ENCODE assay signal across 8 cellular contexts in the genomic region with DNA sequence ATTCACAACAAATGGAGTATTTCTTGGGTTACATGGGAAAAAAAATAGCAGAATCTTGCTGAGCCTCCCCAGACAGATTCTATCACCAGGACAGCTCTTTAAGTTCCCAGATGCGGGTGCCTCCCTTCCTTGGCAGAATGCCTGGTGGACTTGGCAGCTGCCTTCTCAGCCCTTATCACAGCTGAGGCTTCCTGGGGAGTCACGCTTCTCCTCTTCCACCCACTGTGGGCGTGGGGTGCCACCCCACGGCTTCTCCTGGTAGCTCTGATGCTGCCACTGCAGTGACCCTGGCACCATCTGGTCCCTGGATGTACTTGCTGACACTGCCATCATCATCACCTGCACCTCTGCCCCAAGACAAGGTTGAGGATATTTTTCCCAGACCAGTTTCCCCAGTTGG. TPM values are rescaled to one million over a fixed set of nuclear protein-coding genes. Genes with fewer than 3 reads are reported as not detected.
DNase-seq lines count a peak whose midpoint lies in the region; ATAC-seq and TF ChIP-seq lines count a peak whose summit lies in the region.

No MANE protein-coding gene starts in this region.

- H3K4me1 ChIP-seq in PC-3 (ENCODE audit: insufficient read depth, low read length) (no peaks in the 10 kb centered on the region), spleen (peaks cover 0 to 28% (median 21%) of the 10 kb centered on the region in 6 donors), GM23338 (ENCODE audit: insufficient read depth) (no peaks in the 10 kb centered on the region)

- H3K79me2 ChIP-seq in PC-3 (ENCODE audit: low read length) (no peaks in the 10 kb centered on the region), GM23338 (replicated peaks; ENCODE audit: insufficient read depth) (no peaks in the 10 kb centered on the region)

- H2AFZ ChIP-seq in PC-3 (ENCODE audit: low read length) (no peak overlapping the region), GM23338 (no peak overlapping the region)

- POLR2A ChIA-PET in PC-3 (lab: Charles Lee; ENCODE audit: unreplicated experiment): no interaction called here

- intact Hi-C loops in PC-3 (cut with micrococcal nuclease): no loop called here
- intact Hi-C loops in Right ventricle myocardium superior (cut with DNase I): loop anchor here (5.0 to 10.0 kb wide), 3 partner anchors 205 to 627 kb away; no protein-coding TSS in a partner anchor
- intact Hi-C loops in spleen (cut with DNase I; ENCODE audit: low total_unique reads): loop anchor here (2.0 to 10.0 kb wide), 2 partner anchors 207 to 623 kb away; no protein-coding TSS in a partner anchor

- H3K9me3 Mint-ChIP-seq in GM23338: no peaks in the 10 kb centered on the region

- H3K9me2 ChIP-seq in PC-3 (replicated peaks; ENCODE audit: low read length) (no peaks in the 10 kb centered on the region), GM23338 (ENCODE audit: insufficient read depth) (no peaks in the 10 kb centered on the region)

- no peak overlapping the region for H3K27ac Mint-ChIP-seq in GM23338

- no peaks in the 10 kb centered on the region for H3K27me3 ChIP-seq in PC-3 (ENCODE audit: low read length)
- H3K27me3 ChIP-seq in spleen (replicated peaks in 1 of 7): no peaks in the 10 kb centered on the region
- no peaks in the 10 kb centered on the region for H3K27me3 ChIP-seq in GM23338 (ENCODE audit: insufficient read depth)

- no peaks in the 10 kb centered on the region for H3K36me3 Mint-ChIP-seq in GM23338 (ENCODE audit: low read depth)

- no peak overlapping the region for H3K4me3 ChIP-seq in PC-3 (ENCODE audit: low read length)
- no peak overlapping the region for H3K4me3 ChIP-seq in spleen
- H3K4me3 ChIP-seq in GM23338: no peak overlapping the region

- no peaks in the 10 kb centered on the region for H4K20me1 ChIP-seq in PC-3 (ENCODE audit: low read length)
- H4K20me1 ChIP-seq in GM23338 (replicated peaks; ENCODE audit: insufficient read depth): no peaks in the 10 kb centered on the region

- peaks cover 5% of the 10 kb centered on the region for H3K27me3 Mint-ChIP-seq in GM23338 (ENCODE audit: insufficient read depth, low read depth, poor library complexity)

- no peak overlapping the region for H3K4me3 Mint-ChIP-seq in GM23338

- no peak overlapping the region for H3K27ac ChIP-seq in PC-3 (ENCODE audit: low read length)
- no peak overlapping the region for H3K27ac ChIP-seq in spleen
- no peak overlapping the region for H3K27ac ChIP-seq in GM23338 (ENCODE audit: low read depth)

- H3K36me3 ChIP-seq in PC-3 (ENCODE audit: low read depth, low read length): no peaks in the 10 kb centered on the region
- H3K36me3 ChIP-seq in spleen: no peaks in the 10 kb centered on the region
- no peaks in the 10 kb centered on the region for H3K36me3 ChIP-seq in GM23338 (ENCODE audit: insufficient read depth)

- no peak overlapping the region for H3K4me2 ChIP-seq in PC-3 (ENCODE audit: low read length)
- H3K4me2 ChIP-seq in GM23338: no peak overlapping the region

- DNase-seq in A172 (ENCODE audit: low spot score) (peak; percentile 59), PC-3 (peak; percentile 22), Right ventricle myocardium superior (peak; percentile 84), spleen (peak; percentile 89), GM23338 (ENCODE audit: low spot score) (no peak), NCI-H2196 (lab: John Stamatoyannopoulos, UW; ENCODE audit: unreplicated experiment) (no peak)

- TF ChIP-seq POLR2A in spleen (IDR thresholded peaks at IDR 0.05): no peak

- no peak for TF ChIP-seq CTCF in PC-3 (conservative IDR thresholded peaks at IDR 0.05; ENCODE audit: low read depth, low read length)
- peak; percentile 16 to 70 (median 58) for TF ChIP-seq CTCF in spleen (IDR thresholded peaks at IDR 0.05 in 8 of 11, conservative IDR thresholded peaks at IDR 0.05 in 3 of 11)
- no peak for TF ChIP-seq CTCF in GM23338 (conservative IDR thresholded peaks at IDR 0.05; ENCODE audit: low read depth in 2 of 2)

- H3F3A ChIP-seq in PC-3 (ENCODE audit: low read length, unreplicated experiment) (no peaks in the 10 kb centered on the region), GM23338 (replicated peaks; ENCODE audit: low read depth) (no peaks in the 10 kb centered on the region)

- H3K9me3 ChIP-seq in PC-3 (ENCODE audit: low read length): no peaks in the 10 kb centered on the region
- H3K9me3 ChIP-seq in spleen: no peaks in the 10 kb centered on the region

- no TSS peak for BruUV-seq in PC-3 (replicated peaks; lab: Mats Ljungman, UMichigan)

- CTCF ChIA-PET in PC-3 (lab: Charles Lee): no interaction called here

- H3K4me1 Mint-ChIP-seq in GM23338: no peaks in the 10 kb centered on the region; the same call in 1 of the 3 replicates

- WGBS in spleen, 5 donors: 2 to 28% (median 8%) methylated on average over 2 to 4 of the region's 4 CpGs

- peak; percentile 94 for ATAC-seq in GM18520 (IDR thresholded peaks at IDR 0.05; ENCODE audit: unreplicated experiment)
- ATAC-seq in HG03108 (IDR thresholded peaks at IDR 0.05; ENCODE audit: unreplicated experiment): peak; percentile 89
- ATAC-seq in PC-3: no peak
- peak; percentile 94 for ATAC-seq in Right ventricle myocardium superior (ENCODE audit: poor library complexity)
- ATAC-seq in GM23338: no peak

- no peak overlapping the region for H3K9ac ChIP-seq in PC-3 (ENCODE audit: low read length)

TF ChIP-seq in GM23338, 12 proteins besides CTCF, POLR2A, EP300 and RAD21 (continues in another document):
- TF ChIP-seq CREB1 (CRISPR knock-in tag; IDR thresholded peaks at IDR 0.05; ENCODE audit: low read depth): no peak
- no peak for TF ChIP-seq EZH2 (IDR thresholded peaks at IDR 0.05; ENCODE audit: low read depth, unreplicated experiment)
- no peak for TF ChIP-seq ZNF114 (CRISPR knock-in tag; IDR thresholded peaks at IDR 0.05)
- TF ChIP-seq POLR2AphosphoS5 (IDR thresholded peaks at IDR 0.05; ENCODE audit: low read depth): no peak
- TF ChIP-seq NANOG (IDR thresholded peaks at IDR 0.05; ENCODE audit: borderline replicate concordance): no peak
- TF ChIP-seq, protein P1, sequence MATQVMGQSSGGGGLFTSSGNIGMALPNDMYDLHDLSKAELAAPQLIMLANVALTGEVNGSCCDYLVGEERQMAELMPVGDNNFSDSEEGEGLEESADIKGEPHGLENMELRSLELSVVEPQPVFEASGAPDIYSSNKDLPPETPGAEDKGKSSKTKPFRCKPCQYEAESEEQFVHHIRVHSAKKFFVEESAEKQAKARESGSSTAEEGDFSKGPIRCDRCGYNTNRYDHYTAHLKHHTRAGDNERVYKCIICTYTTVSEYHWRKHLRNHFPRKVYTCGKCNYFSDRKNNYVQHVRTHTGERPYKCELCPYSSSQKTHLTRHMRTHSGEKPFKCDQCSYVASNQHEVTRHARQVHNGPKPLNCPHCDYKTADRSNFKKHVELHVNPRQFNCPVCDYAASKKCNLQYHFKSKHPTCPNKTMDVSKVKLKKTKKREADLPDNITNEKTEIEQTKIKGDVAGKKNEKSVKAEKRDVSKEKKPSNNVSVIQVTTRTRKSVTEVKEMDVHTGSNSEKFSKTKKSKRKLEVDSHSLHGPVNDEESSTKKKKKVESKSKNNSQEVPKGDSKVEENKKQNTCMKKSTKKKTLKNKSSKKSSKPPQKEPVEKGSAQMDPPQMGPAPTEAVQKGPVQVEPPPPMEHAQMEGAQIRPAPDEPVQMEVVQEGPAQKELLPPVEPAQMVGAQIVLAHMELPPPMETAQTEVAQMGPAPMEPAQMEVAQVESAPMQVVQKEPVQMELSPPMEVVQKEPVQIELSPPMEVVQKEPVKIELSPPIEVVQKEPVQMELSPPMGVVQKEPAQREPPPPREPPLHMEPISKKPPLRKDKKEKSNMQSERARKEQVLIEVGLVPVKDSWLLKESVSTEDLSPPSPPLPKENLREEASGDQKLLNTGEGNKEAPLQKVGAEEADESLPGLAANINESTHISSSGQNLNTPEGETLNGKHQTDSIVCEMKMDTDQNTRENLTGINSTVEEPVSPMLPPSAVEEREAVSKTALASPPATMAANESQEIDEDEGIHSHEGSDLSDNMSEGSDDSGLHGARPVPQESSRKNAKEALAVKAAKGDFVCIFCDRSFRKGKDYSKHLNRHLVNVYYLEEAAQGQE (IDR thresholded peaks at IDR 0.05; ENCODE audit: unreplicated experiment): no peak
- TF ChIP-seq EZH2phosphoT487 (IDR thresholded peaks at IDR 0.05; ENCODE audit: unreplicated experiment): no peak
- TF ChIP-seq ZNF331 (CRISPR knock-in tag; IDR thresholded peaks at IDR 0.05; ENCODE audit: low read depth): no peak
- TF ChIP-seq JUNB (IDR thresholded peaks at IDR 0.05; ENCODE audit: unreplicated experiment): no peak
- TF ChIP-seq ETS1 (IDR thresholded peaks at IDR 0.05): no peak
- TF ChIP-seq STAT1 (IDR thresholded peaks at IDR 0.05; ENCODE audit: unreplicated experiment): no peak

RNA-seq across cellular contexts. Expression of gene NME8, which starts 16.2 kb away (rescaled TPM):
- not detected in 2 replicates for total RNA-seq in A172 (2014; rRNA removed; shearing (Covaris generic))
- total RNA-seq in PC-3 (2014; rRNA removed) (not detected in 2 replicates), Right ventricle myocardium superior (not detected), spleen (1 to 10 TPM in 6 of 7 donors, under 1 TPM in 1; 0.59 to 4.6 (median 2.7) TPM)
- polyA plus RNA-seq in spleen (1 to 10 TPM; 1.3 to 2.9 (median 1.5) TPM), GM23338 (2016; fragmentation: Nextera tagmentation; extraction: Ambion mirVana) (0.83 and 1.3 TPM in 2 replicates)
- total RNA-seq in GM23338 (2014; rRNA removed; shearing (Covaris generic)): 0.14 TPM in 1 of 2 replicates, not detected in the other

Comparison
In these comparisons a context has a peak if more than half of its experiments do, and no peak if none do; other contexts are left out.
1. DNase-seq: peak in A172 (single experiment), PC-3 (single experiment), Right ventricle myocardium superior (single experiment) and spleen (single experiment); none in GM23338 (single experiment) and NCI-H2196 (single experiment).
2. ATAC-seq: peak in GM18520 (single experiment), HG03108 (single experiment) and Right ventricle myocardium superior (single experiment); none in PC-3 (single experiment) and GM23338 (single experiment).
3. CTCF ChIP-seq: peak in spleen (11 of 11); none in PC-3 (single experiment) and GM23338 (0 of 2).